Comparison of ENCODE assay signal across 8 cellular contexts in genomic region chr1:26744075-26744958, GRCh38. TPM values are rescaled to one million over a fixed set of nuclear protein-coding genes. Genes with fewer than 3 reads are reported as not detected.
A peak's percentile ranks its signal among the peaks of the same experiment; 100 is the strongest.
DNase-seq lines count a peak whose midpoint lies in the region; ATAC-seq and TF ChIP-seq lines count a peak whose summit lies in the region.

No MANE protein-coding gene starts in this region.

- H3K27me3 ChIP-seq in CD4-positive, alpha-beta T cell (ENCODE audit: control insufficient read depth, insufficient read depth, low read length), result no peaks in the 10 kb centered on the region
- H3K27me3 ChIP-seq in heart right ventricle (no peaks in the 10 kb centered on the region), sigmoid colon (no peaks in the 10 kb centered on the region)

- DNase-seq in CD4-positive, alpha-beta T cell, result peak; percentile 53 to 75 (median 68)
- DNase-seq in SKM-1 (lab: John Stamatoyannopoulos, UW; ENCODE audit: unreplicated experiment) (peak; percentile 93), heart right ventricle (peak; percentile 56 to 92), sigmoid colon (peak; percentile 82), 8988T (no peak)
- peak; percentile 65 for DNase-seq in activated naive CD8-positive, alpha-beta T cell treated with anti-CD3 and anti-CD28 coated beads, Interleukin-2, amount 10 ng/mL, durations not matched to agents 7 days and 5 days

- no peak for TF ChIP-seq CTCF in CD4-positive, alpha-beta T cell (IDR thresholded peaks at IDR 0.05)
- TF ChIP-seq CTCF in heart right ventricle (IDR thresholded peaks at IDR 0.05), result no peak
- TF ChIP-seq CTCF in sigmoid colon (IDR thresholded peaks at IDR 0.05), result no peak

- H3K36me3 ChIP-seq in heart right ventricle, result peaks cover 0 to 79% (median 12%) of the 10 kb centered on the region in 9 donors
- H3K36me3 ChIP-seq in sigmoid colon, result peaks cover 0 to 46% (median 2%) of the 10 kb centered on the region in 4 donors

- H3K4me3 ChIP-seq in heart right ventricle, result peak overlapping the region in 5 of 10 donors; percentile 0 to 23 (median 15)
- no peak overlapping the region for H3K4me3 ChIP-seq in sigmoid colon

- H3K27ac Mint-ChIP-seq in CD4-positive, alpha-beta T cell, result peak overlapping the region; percentile 87
- peak overlapping the region; percentile 97 for H3K27ac Mint-ChIP-seq in activated naive CD8-positive, alpha-beta T cell treated with anti-CD3 and anti-CD28 coated beads, Interleukin-2, amount 10 ng/mL, durations not matched to agents 7 days and 5 days

- peaks cover 78% of the 10 kb centered on the region for H3K36me3 Mint-ChIP-seq in CD4-positive, alpha-beta T cell (ENCODE audit: low read depth)
- peaks cover 60% of the 10 kb centered on the region for H3K36me3 Mint-ChIP-seq in activated naive CD8-positive, alpha-beta T cell treated with anti-CD3 and anti-CD28 coated beads, Interleukin-2, amount 10 ng/mL, durations not matched to agents 7 days and 5 days

- H3K4me1 ChIP-seq in heart right ventricle (peaks cover 8 to 92% (median 88%) of the 10 kb centered on the region in 9 donors), sigmoid colon (peaks cover 0 to 63% (median 33%) of the 10 kb centered on the region in 4 donors)

- peak overlapping the region; percentile 80 for H3K27ac ChIP-seq in CD4-positive, alpha-beta T cell (ENCODE audit: low read depth, low read length)
- H3K27ac ChIP-seq in heart right ventricle (peak overlapping the region; percentile 58 to 92 (median 78)), sigmoid colon (peak overlapping the region; percentile 19 to 71 (median 44))

- no peak for TF ChIP-seq POLR2A in sigmoid colon (IDR thresholded peaks at IDR 0.05)

- POLR2A ChIA-PET in CD4-positive, alpha-beta T cell (lab: Charles Lee), result interaction anchor here (0.7 to 11.0 kb wide), 11 partner anchors 10 to 156 kb away, joined by 3 to 202 read pairs (median 4); partner anchors contain the start of genes ARID1A, GPATCH3 and PIGV
- POLR2A ChIA-PET in activated naive CD8-positive, alpha-beta T cell treated with anti-CD3 and anti-CD28 coated beads, Interleukin-2, amount 10 ng/mL, durations not matched to agents 7 days and 5 days (lab: Charles Lee), result interaction anchor here (0.5 to 4.8 kb wide), 10 partner anchors 21 to 1822 kb away, joined by 3 to 39 read pairs (median 6); partner anchors contain the start of genes ARID1A, NUDC and PIGV

- peak; percentile 94 for ATAC-seq in CD4-positive, alpha-beta T cell (ENCODE audit: poor library complexity)
- peak; percentile 93 for ATAC-seq in GM19452 (IDR thresholded peaks at IDR 0.05; ENCODE audit: unreplicated experiment)
- ATAC-seq in HG03571 (IDR thresholded peaks at IDR 0.05; ENCODE audit: unreplicated experiment), result peak; percentile 95
- peak; percentile 99 for ATAC-seq in activated naive CD8-positive, alpha-beta T cell treated with anti-CD3 and anti-CD28 coated beads, Interleukin-2, amount 10 ng/mL, durations not matched to agents 7 days and 5 days (ENCODE audit: low read depth)
- peak; percentile 93 to 98 (median 96) for ATAC-seq in heart right ventricle

- H3K9me3 ChIP-seq in CD4-positive, alpha-beta T cell (ENCODE audit: control insufficient read depth, low read length), result no peaks in the 10 kb centered on the region
- H3K9me3 ChIP-seq in heart right ventricle (no peaks in the 10 kb centered on the region), sigmoid colon (no peaks in the 10 kb centered on the region)

- H3K9me3 Mint-ChIP-seq in CD4-positive, alpha-beta T cell, result no peaks in the 10 kb centered on the region
- H3K9me3 Mint-ChIP-seq in activated naive CD8-positive, alpha-beta T cell treated with anti-CD3 and anti-CD28 coated beads, Interleukin-2, amount 10 ng/mL, durations not matched to agents 7 days and 5 days, result no peaks in the 10 kb centered on the region

- peak overlapping the region; percentile 57 for H3K4me3 Mint-ChIP-seq in CD4-positive, alpha-beta T cell
- peak overlapping the region; percentile 85 for H3K4me3 Mint-ChIP-seq in activated naive CD8-positive, alpha-beta T cell treated with anti-CD3 and anti-CD28 coated beads, Interleukin-2, amount 10 ng/mL, durations not matched to agents 7 days and 5 days

- H3K4me1 Mint-ChIP-seq in CD4-positive, alpha-beta T cell (ENCODE audit: low read depth), result peaks cover 89% of the 10 kb centered on the region
- H3K4me1 Mint-ChIP-seq in activated naive CD8-positive, alpha-beta T cell treated with anti-CD3 and anti-CD28 coated beads, Interleukin-2, amount 10 ng/mL, durations not matched to agents 7 days and 5 days, result peaks cover 61% of the 10 kb centered on the region

- CTCF ChIA-PET in CD4-positive, alpha-beta T cell (lab: Charles Lee), result interaction anchor here (0.6 to 2.2 kb wide), 11 partner anchors 12 to 142 kb away, joined by 3 to 8 read pairs (median 4); partner anchors contain the start of gene PIGV

- H3K27me3 Mint-ChIP-seq in CD4-positive, alpha-beta T cell, result no peaks in the 10 kb centered on the region
- H3K27me3 Mint-ChIP-seq in activated naive CD8-positive, alpha-beta T cell treated with anti-CD3 and anti-CD28 coated beads, Interleukin-2, amount 10 ng/mL, durations not matched to agents 7 days and 5 days, result no peaks in the 10 kb centered on the region

- no peak for TF ChIP-seq EP300 in sigmoid colon (IDR thresholded peaks at IDR 0.05)

- 35 to 41% methylated on average over 8 of the region's 8 CpGs for WGBS in heart right ventricle, 2 donors
- WGBS in sigmoid colon, 2 donors, result 37 to 71% methylated on average over 8 of the region's 8 CpGs

- intact Hi-C loops in CD4-positive, alpha-beta T cell (cut with DNase I, micrococcal nuclease), result loop anchor here (2.0 kb wide), 4 partner anchors 42 to 52 kb away; partner anchors contain the start of genes ARID1A (in 1 of the 2) and PIGV (in 1 of the 2)
- intact Hi-C loops in heart right ventricle (cut with DNase I), result loop anchor here in 3 of 10 donors (1.0 to 5.0 kb wide), 5 partner anchors 21 to 47 kb away; partner anchors contain the start of genes ARID1A (in 1 of the 3) and PIGV (in 1 of the 3)
- intact Hi-C loops in sigmoid colon (cut with DNase I), result loop anchor here (5.0 kb wide), 1 partner anchor 38 kb away; no protein-coding TSS in a partner anchor

RNA-seq across cellular contexts. Expression of gene PIGV, which starts 43.4 kb away (rescaled TPM):
- 1 to 10 TPM; 3.8 to 4.7 TPM for total RNA-seq in CD4-positive, alpha-beta T cell
- total RNA-seq in activated naive CD8-positive, alpha-beta T cell treated with anti-CD3 and anti-CD28 coated beads, Interleukin-2, amount 10 ng/mL, durations not matched to agents 7 days and 5 days, result 10 to 100 TPM; 21.5 TPM
- total RNA-seq in heart right ventricle (1 to 10 TPM; 2.7 to 7.5 (median 4.6) TPM), sigmoid colon (10 to 100 TPM in 3 of 4 donors, 1 to 10 TPM in 1; 9.6 to 24.9 (median 14.1) TPM)
- polyA plus RNA-seq in heart right ventricle (1 to 10 TPM; 2.9 to 3.4 TPM), sigmoid colon (10 to 100 TPM in 1 of 3 donors, 1 to 10 TPM in 2; 5.1 to 12.1 (median 7.2) TPM)

RNA-seq across cellular contexts. Expression of gene ARID1A, which starts 48.5 kb away (rescaled TPM):
- total RNA-seq in CD4-positive, alpha-beta T cell, result 100 to 1,000 TPM; 102 to 103 TPM
- total RNA-seq in activated naive CD8-positive, alpha-beta T cell treated with anti-CD3 and anti-CD28 coated beads, Interleukin-2, amount 10 ng/mL, durations not matched to agents 7 days and 5 days, result 100 to 1,000 TPM; 118 to 124 TPM
- 10 to 100 TPM; 33.6 to 62.5 (median 45.7) TPM for total RNA-seq in heart right ventricle
- 10 to 100 TPM; 14.5 to 16.8 TPM for polyA plus RNA-seq in heart right ventricle
- 10 to 100 TPM; 20.7 to 47.1 (median 24.7) TPM for total RNA-seq in sigmoid colon
- 10 to 100 TPM in 2 of 3 donors, 1 to 10 TPM in 1; 7.2 to 36.7 (median 11.1) TPM for polyA plus RNA-seq in sigmoid colon
